Comparison of ENCODE assay signal across 8 cellular contexts in the genomic region with DNA sequence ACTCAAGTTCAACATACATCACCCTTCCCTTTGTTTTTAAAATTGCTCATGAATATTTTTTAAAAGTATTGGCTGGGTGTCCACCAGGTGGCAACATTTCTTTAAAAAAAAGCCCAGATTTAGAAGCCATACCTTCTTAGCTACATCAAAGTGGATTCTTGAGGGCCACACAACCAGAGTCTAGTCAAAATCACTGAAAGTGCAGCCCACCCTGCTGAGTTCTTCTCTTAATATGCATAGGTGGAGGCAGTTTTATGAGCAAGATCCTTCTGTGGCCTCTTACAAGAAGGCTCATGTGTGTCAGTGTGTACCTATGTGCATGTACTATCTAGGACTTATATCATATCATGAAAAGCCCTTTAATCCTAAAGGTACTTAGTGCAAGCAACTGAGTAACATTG. TPM values are rescaled to one million over a fixed set of nuclear protein-coding genes. Genes with fewer than 3 reads are reported as not detected.
DNase-seq lines count a peak whose midpoint lies in the region; ATAC-seq, FAIRE-seq and TF ChIP-seq lines count a peak whose summit lies in the region.

No MANE protein-coding gene starts in this region.

- no peak for TF ChIP-seq POLR2A in gastrocnemius medialis (IDR thresholded peaks at IDR 0.05)

- no peaks in the 10 kb centered on the region for H3K27me3 ChIP-seq in SJCRH30
- H3K27me3 ChIP-seq in gastrocnemius medialis, result no peaks in the 10 kb centered on the region

- H3K4me1 ChIP-seq in SJCRH30 (peaks cover 11% of the 10 kb centered on the region), gastrocnemius medialis (peaks cover 8 to 10% of the 10 kb centered on the region in 2 donors)

- in situ Hi-C loops in gastrocnemius medialis (cut with MboI; ENCODE audit: low sequenced_read_pairs in 4 of 4), result loop anchor here in 2 of 4 donors (10.0 to 25.0 kb wide), 2 partner anchors 255 to 487 kb away; no protein-coding TSS in a partner anchor

- no peaks in the 10 kb centered on the region for H3K36me3 ChIP-seq in SJCRH30
- H3K36me3 ChIP-seq in gastrocnemius medialis, result no peaks in the 10 kb centered on the region

- no peak overlapping the region for H3K27ac ChIP-seq in SJCRH30
- H3K27ac ChIP-seq in gastrocnemius medialis, result no peak overlapping the region

- intact Hi-C loops in gastrocnemius medialis (cut with DNase I; ENCODE audit: low total_unique reads), result loop anchor here (5.0 to 10.0 kb wide), 2 partner anchors 262 to 495 kb away; no protein-coding TSS in a partner anchor

- no peak for FAIRE-seq in frontal cortex (lab: Jason Lieb, UNC)

- H3K4me3 ChIP-seq in SJCRH30 (no peak overlapping the region), fibroblast of the aortic adventitia (ENCODE audit: low read depth, low read length) (no peak overlapping the region), gastrocnemius medialis (no peak overlapping the region)

- ATAC-seq in gastrocnemius medialis, result peak; percentile 31 to 36
- no peak for ATAC-seq in GM19455 (IDR thresholded peaks at IDR 0.05; ENCODE audit: unreplicated experiment)

- peak; percentile 23 for DNase-seq in DMS114 treated with DMSO at 0.1 percent for 48 hours (lab: John Stamatoyannopoulos, UW; ENCODE audit: unreplicated experiment)
- peak; percentile 40 for DNase-seq in HS-5 (ENCODE audit: low read depth)
- peak; percentile 19 to 70 for DNase-seq in SJCRH30
- peak; percentile 71 for DNase-seq in fibroblast of the aortic adventitia (ENCODE audit: low read depth)
- no peak for DNase-seq in gastrocnemius medialis
- DNase-seq in activated gamma-delta T cell (lab: John Stamatoyannopoulos, UW), result no peak
- no peak for DNase-seq in frontal cortex (ENCODE audit: low spot score in 2 of 2)

- TF ChIP-seq CTCF in fibroblast of the aortic adventitia (IDR thresholded peaks at IDR 0.05; ENCODE audit: insufficient read depth, low read length) (peak; percentile 45), gastrocnemius medialis (IDR thresholded peaks at IDR 0.05 in 4 of 5, conservative IDR thresholded peaks at IDR 0.05 in 1 of 5) (peak in 4 of 5 experiments; percentile 36 to 59 (median 38))

- H3K9me3 ChIP-seq in SJCRH30 (replicated peaks), result no peaks in the 10 kb centered on the region
- H3K9me3 ChIP-seq in gastrocnemius medialis, result no peaks in the 10 kb centered on the region

RNA-seq across cellular contexts. Expression of a gene that starts 16.9 kb away (rescaled TPM):
- 103 and 110 TPM in 2 replicates for total RNA-seq in SJCRH30 (2014; rRNA removed; shearing (Covaris generic))
- total RNA-seq in fibroblast of the aortic adventitia (ENCODE audit: low replicate concordance) (91.1 and 455 TPM in 2 replicates), gastrocnemius medialis (10 to 100 TPM; 17.9 to 24.5 (median 22.1) TPM), frontal cortex (21.2 TPM)

Comparison
In these comparisons a context has a peak if more than half of its experiments do, and no peak if none do; other contexts are left out.
1. DNase-seq: peak in DMS114 treated with DMSO at 0.1 percent for 48 hours (single experiment), HS-5 (single experiment), SJCRH30 (2 of 2) and fibroblast of the aortic adventitia (single experiment); none in gastrocnemius medialis (0 of 2), activated gamma-delta T cell (single experiment) and frontal cortex (0 of 2).